28 cellular contexts compared by ENCODE assay signal in genomic region chr11:45895553-45896259, GRCh38. TPM values are rescaled to one million over a fixed set of nuclear protein-coding genes. Genes with fewer than 3 reads are reported as not detected.
DNase-seq lines count a peak whose midpoint lies in the region; TF ChIP-seq lines count a peak whose summit lies in the region.
"Had no signal": no experiment of that assay in that cellular context is flagged by ENCODE, and none has a peak within 500 bp of the region (broad histone marks: within the 10 kb centered on the region; RNA-seq: fewer than 3 reads in every experiment).

No MANE protein-coding gene starts in this region.

- H3K27me3 Mint-ChIP-seq in brain (no peaks in the 10 kb centered on the region), HFFc6 (ENCODE audit: insufficient read depth) (peaks cover 34% of the 10 kb centered on the region)

- TF ChIP-seq EP300 in tibial nerve (IDR thresholded peaks at IDR 0.05): no peak

- H3K4me1 Mint-ChIP-seq in brain: peaks cover 66% of the 10 kb centered on the region
- H3K4me1 Mint-ChIP-seq in HFFc6 (ENCODE audit: low read depth): peaks cover 4% of the 10 kb centered on the region

- no peaks in the 10 kb centered on the region for H3K9me3 ChIP-seq in mucosa of stomach (ENCODE audit: control insufficient read depth, low read length)
- no peaks in the 10 kb centered on the region for H3K9me3 ChIP-seq in tibial nerve
- H3K9me3 ChIP-seq: adrenal gland, body of pancreas, gastroesophageal sphincter, right lobe of liver, uterus had no signal

- no peaks in the 10 kb centered on the region for H3K36me3 ChIP-seq in mucosa of stomach (ENCODE audit: control insufficient read depth, insufficient read depth, low read length)
- H3K36me3 ChIP-seq in tibial nerve: no peaks in the 10 kb centered on the region
- H3K36me3 ChIP-seq: adrenal gland, gastroesophageal sphincter, right lobe of liver, uterus had no signal

- H3K9ac ChIP-seq in mucosa of stomach (ENCODE audit: low read length): peak overlapping the region; percentile 15

- peak overlapping the region in 2 of 5 experiments; percentile 71 for H3K4me3 Mint-ChIP-seq in brain
- no peak overlapping the region for H3K4me3 Mint-ChIP-seq in HFFc6
- H3K4me3 Mint-ChIP-seq: activated CD4-positive, alpha-beta T cell treated with anti-CD3 and anti-CD28 coated beads for 36 hours; activated CD8-positive, alpha-beta T cell treated with anti-CD3 and anti-CD28 coated beads, Interleukin-2, amount 10 ng/mL, durations not matched to agents 7 days and 5 days; activated naive CD4-positive, alpha-beta T cell treated with anti-CD3 and anti-CD28 coated beads, Interleukin-2, amount 10 ng/mL, durations not matched to agents 7 days and 5 days; B cell; stimulated activated naive CD8-positive, alpha-beta T cell treated with anti-CD3 and anti-CD28 coated beads, Interleukin-15, Interleukin-2, amounts not matched to agents 100 ng/mL and 50 ng/mL, for 24 hours had no signal

- H3K4me3 ChIP-seq in mucosa of stomach (ENCODE audit: low read length) (no peak overlapping the region), tibial nerve (no peak overlapping the region)
- H3K4me3 ChIP-seq: adrenal gland, body of pancreas, gastroesophageal sphincter, hepatocyte, right lobe of liver, uterus had no signal

- H3K27ac ChIP-seq in tibial nerve: peak overlapping the region in 3 of 4 donors; percentile 34 to 90 (median 70)
- H3K27ac ChIP-seq: body of pancreas, gastroesophageal sphincter, hepatocyte, right lobe of liver, uterus had no signal

- H3K4me1 ChIP-seq in mucosa of stomach (ENCODE audit: control insufficient read depth, insufficient read depth, low read length) (peaks cover 10% of the 10 kb centered on the region), tibial nerve (peaks cover 0 to 51% (median 11%) of the 10 kb centered on the region in 4 donors)
- H3K4me1 ChIP-seq: uterus had no signal

- TF ChIP-seq CTCF in brain (conservative IDR thresholded peaks at IDR 0.05) (no peak), tibial nerve (IDR thresholded peaks at IDR 0.05) (no peak), HFFc6 (IDR thresholded peaks at IDR 0.05) (no peak)

- 76 to 88% methylated on average over 8 of the region's 8 CpGs for WGBS in tibial nerve, 2 donors

- H3K36me3 Mint-ChIP-seq in brain: no peaks in the 10 kb centered on the region
- no peaks in the 10 kb centered on the region for H3K36me3 Mint-ChIP-seq in HFFc6 (ENCODE audit: low read depth)
- H3K36me3 Mint-ChIP-seq: activated naive CD4-positive, alpha-beta T cell treated with anti-CD3 and anti-CD28 coated beads, Interleukin-2, amount 10 ng/mL, durations not matched to agents 7 days and 5 days; CD4-positive, alpha-beta memory T cell had no signal

- TF ChIP-seq POLR2A in tibial nerve (IDR thresholded peaks at IDR 0.05): no peak

- peaks cover 31% of the 10 kb centered on the region for H3K27me3 ChIP-seq in mucosa of stomach (ENCODE audit: control insufficient read depth, insufficient read depth, low read length)
- H3K27me3 ChIP-seq in tibial nerve: no peaks in the 10 kb centered on the region
- H3K27me3 ChIP-seq: adrenal gland, body of pancreas, hepatocyte, right lobe of liver, uterus had no signal

- no peaks in the 10 kb centered on the region for H3K9me3 Mint-ChIP-seq in brain
- no peaks in the 10 kb centered on the region for H3K9me3 Mint-ChIP-seq in HFFc6
- H3K9me3 Mint-ChIP-seq: activated naive CD4-positive, alpha-beta T cell treated with anti-CD3 and anti-CD28 coated beads, Interleukin-2, amount 10 ng/mL, durations not matched to agents 7 days and 5 days; nephron progenitor cell; stimulated activated naive CD8-positive, alpha-beta T cell treated with anti-CD3 and anti-CD28 coated beads, Interleukin-15, Interleukin-2, amounts not matched to agents 100 ng/mL and 50 ng/mL, for 24 hours had no signal

- DNase-seq in SHP77 treated with DMSO at 0.1 percent for 48 hours (lab: John Stamatoyannopoulos, UW): peak; percentile 6
- no peak for DNase-seq in SHP77 (lab: John Stamatoyannopoulos, UW)
- DNase-seq in tibial nerve (ENCODE audit: low spot score in 2 of 2): no peak
- DNase-seq in HFFc6: no peak
- no peak for DNase-seq in T1000 (lab: John Stamatoyannopoulos, UW)
- DNase-seq in HK-2 (ENCODE audit: unreplicated experiment): no peak
- DNase-seq: activated CD4-positive, alpha-beta T cell treated with anti-CD3 and anti-CD28 coated beads for 36 hours; activated CD8-positive, alpha-beta T cell treated with anti-CD3 and anti-CD28 coated beads, Interleukin-2, amount 10 ng/mL, durations not matched to agents 7 days and 5 days; activated naive CD4-positive, alpha-beta T cell treated with anti-CD3 and anti-CD28 coated beads, Interleukin-2, amount 10 ng/mL, durations not matched to agents 7 days and 5 days; HCEC 1CT; IMR-90; MV-4-11; PC-3; right lobe of liver; stimulated activated CD8-positive, alpha-beta memory T cell treated with anti-CD3 and anti-CD28 coated beads, Interleukin-4, amount 100 ng/mL, for 48 hours; uterus had no signal

- H3K27ac Mint-ChIP-seq in brain: peak overlapping the region in 3 of 5 experiments; percentile 31 to 97 (median 69)
- H3K27ac Mint-ChIP-seq in HFFc6: no peak overlapping the region
- H3K27ac Mint-ChIP-seq: activated CD4-positive, alpha-beta T cell treated with anti-CD3 and anti-CD28 coated beads for 36 hours; activated CD8-positive, alpha-beta T cell treated with anti-CD3 and anti-CD28 coated beads, Interleukin-2, amount 10 ng/mL, durations not matched to agents 7 days and 5 days; activated naive CD4-positive, alpha-beta T cell treated with anti-CD3 and anti-CD28 coated beads, Interleukin-2, amount 10 ng/mL, durations not matched to agents 7 days and 5 days; B cell; nephron progenitor cell; stimulated activated naive CD8-positive, alpha-beta T cell treated with anti-CD3 and anti-CD28 coated beads, Interleukin-15, Interleukin-2, amounts not matched to agents 100 ng/mL and 50 ng/mL, for 24 hours had no signal

RNA-seq across cellular contexts. Expression of gene MAPK8IP1, which starts 10.3 kb away (rescaled TPM):
- 180 TPM for polyA plus RNA-seq in brain (ENCODE audit: insufficient read depth, low read depth, low replicate concordance)
- total RNA-seq in tibial nerve: 100 to 1,000 TPM; 165 to 298 (median 230) TPM
- total RNA-seq in HFFc6 (2021; fragmentation: NEBNext Ultra II Directional; extraction: Animal tissue kit (Norgen Biotek cat#: 25700)): 10 to 100 TPM in 1 of 6 experiments, 1 to 10 TPM in 5; 7.4 to 10.0 (median 8.7) TPM

RNA-seq across cellular contexts. Expression of gene FREY1, which starts 11.4 kb away (rescaled TPM):
- polyA plus RNA-seq in brain (ENCODE audit: insufficient read depth, low read depth, low replicate concordance): 0.49 TPM
- 1 to 10 TPM in 2 of 4 donors, not detected in 2; 1.0 to 7.2 TPM for total RNA-seq in tibial nerve
- under 1 TPM; 0.38 to 0.74 (median 0.68) TPM for total RNA-seq in HFFc6 (2021; fragmentation: NEBNext Ultra II Directional; extraction: Animal tissue kit (Norgen Biotek cat#: 25700))
- total RNA-seq: hepatocyte, IMR-90 had no signal
- polyA plus RNA-seq: CD4-positive, alpha-beta memory T cell; hepatocyte had no signal

RNA-seq across cellular contexts. Expression of gene PEX16, which starts 22.0 kb away (rescaled TPM):
- 37.4 TPM for polyA plus RNA-seq in brain (ENCODE audit: insufficient read depth, low read depth, low replicate concordance)
- total RNA-seq in tibial nerve: 10 to 100 TPM; 33.9 to 38.4 (median 36.5) TPM
- 10 to 100 TPM; 23.4 to 27.2 (median 25.9) TPM for total RNA-seq in HFFc6 (2021; fragmentation: NEBNext Ultra II Directional; extraction: Animal tissue kit (Norgen Biotek cat#: 25700))

RNA-seq across cellular contexts. Expression of gene LARGE2, which starts 26.8 kb away (rescaled TPM):
- 1.2 TPM for polyA plus RNA-seq in brain (ENCODE audit: insufficient read depth, low read depth, low replicate concordance)
- total RNA-seq in tibial nerve: not detected
- not detected for total RNA-seq in HFFc6 (2021; fragmentation: NEBNext Ultra II Directional; extraction: Animal tissue kit (Norgen Biotek cat#: 25700))
- total RNA-seq: cerebellum, IMR-90, LHCN-M2 had no signal

RNA-seq across cellular contexts. Expression of gene CRY2, which starts 48.4 kb away (rescaled TPM):
- polyA plus RNA-seq in brain (ENCODE audit: insufficient read depth, low read depth, low replicate concordance): 18.2 TPM
- total RNA-seq in tibial nerve: 10 to 100 TPM; 48.8 to 96.4 (median 54.6) TPM
- 10 to 100 TPM; 12.5 to 16.4 (median 14.1) TPM for total RNA-seq in HFFc6 (2021; fragmentation: NEBNext Ultra II Directional; extraction: Animal tissue kit (Norgen Biotek cat#: 25700))

Comparison
In these comparisons a context has a peak if more than half of its experiments do, and no peak if none do; other contexts are left out.
1. RNA of gene MAPK8IP1, which starts 10.3 kb away (total RNA-seq): 165 to 298 TPM in tibial nerve; 7.4 to 10.0 TPM in HFFc6; every median in the first group is over 10 times any median in the second.